In genomic region chr2:61562615-61563014, GRCh38 we compare ENCODE assay signal across 35 cellular contexts.
"Had no signal": no experiment of that assay in that cellular context is flagged by ENCODE, and none has a peak within 500 bp of the region (broad histone marks: within the 10 kb centered on the region; RNA-seq: fewer than 3 reads in every experiment).

No MANE protein-coding gene starts in this region.

- H3K4me3 ChIP-seq: MG63 had no signal

- H3K9me3 ChIP-seq: MG63 had no signal

- H3K36me3 ChIP-seq: MG63 had no signal

- DNase-seq: Karpas-422, Kasumi-1, MG63, MM.1S, MV-4-11, NCI-H1048, NCI-H1092, NCI-H1092 treated with DMSO at 0.1 percent for 48 hours, NCI-H1105, NCI-H1105 treated with DMSO at 0.1 percent for 48 hours, NCI-H1417, NCI-H1417 treated with DMSO at 0.1 percent for 48 hours, NCI-H1436, NCI-H1436 treated with DMSO at 0.1 percent for 48 hours, NCI-H146, NCI-H1694 treated with DMSO at 0.1 percent for 48 hours, NCI-H187, NCI-H187 treated with DMSO at 0.1 percent for 48 hours, NCI-H1930, NCI-H2029, NCI-H2029 treated with DMSO at 0.1 percent for 48 hours, NCI-H2081, NCI-H2081 treated with DMSO at 0.1 percent for 48 hours, NCI-H2107, NCI-H2171, NCI-H2171 treated with DMSO at 0.1 percent for 48 hours, NCI-H2227 treated with DMSO at 0.1 percent for 48 hours, NCI-H226, NCI-H345, NCI-H446, NCI-H446 treated with DMSO at 0.1 percent for 48 hours, NCI-H510A, NCI-H510A treated with DMSO at 0.1 percent for 48 hours, NCI-H524, NCI-H524 treated with DMSO at 0.1 percent for 48 hours had no signal

- H3K27me3 ChIP-seq: MG63 had no signal
